8 cellular contexts compared by ENCODE assay signal in the genomic region with DNA sequence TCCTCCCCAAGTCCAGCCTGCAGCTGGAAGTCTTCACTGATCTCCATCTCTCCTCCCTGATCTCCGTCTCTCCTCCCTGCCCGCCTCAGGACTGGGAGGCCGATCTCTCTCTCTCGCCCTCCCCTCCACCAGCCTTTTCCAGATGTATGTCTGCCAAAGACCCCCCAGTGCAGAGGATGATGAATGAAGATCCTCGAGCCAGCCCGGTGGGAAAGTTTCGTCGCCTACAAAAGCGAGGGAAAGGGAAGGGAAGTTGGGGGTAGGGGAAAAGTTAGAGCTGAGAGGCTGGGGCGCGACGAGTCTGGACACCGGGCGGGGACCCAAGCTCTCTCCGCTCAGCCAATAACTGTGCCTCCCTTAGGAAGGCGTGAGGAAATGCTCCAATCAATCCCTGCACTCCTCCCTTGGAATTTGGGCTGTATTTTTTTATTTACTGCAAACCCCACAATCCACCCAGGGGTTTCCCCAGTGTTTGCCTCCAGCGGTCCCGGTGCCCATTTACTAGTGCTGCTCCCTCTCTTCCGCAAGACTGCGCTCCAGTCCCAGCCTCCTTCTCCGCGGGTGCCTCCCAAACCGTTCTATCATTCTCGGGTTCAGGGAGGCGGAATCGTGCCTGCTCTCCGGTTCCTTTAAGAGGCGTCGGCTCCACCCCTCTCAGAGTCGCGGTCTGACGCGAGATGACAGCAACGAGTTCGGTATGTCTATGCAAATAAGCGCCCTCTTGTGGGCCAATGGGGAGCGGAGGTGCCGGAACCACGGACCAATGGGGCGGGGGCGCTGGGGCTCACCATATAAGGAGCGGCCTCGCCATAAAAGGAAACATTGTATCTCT. TPM values are rescaled to one million over a fixed set of nuclear protein-coding genes. Genes with fewer than 3 reads are reported as not detected.
DNase-seq lines count a peak whose midpoint lies in the region; ATAC-seq lines count a peak whose summit lies in the region.

TSS of gene SRF (plus strand) at position 818 of the 832 bp plus-strand sequence. CDS start 388 bp downstream, outside the sequence.

- peak within 1 kb of the TSS; percentile 97 for H3K9ac ChIP-seq in Karpas-422 (ENCODE audit: low read length)

- H3K9me3 ChIP-seq in Karpas-422 (ENCODE audit: low read length) = no peaks in the 10 kb centered on the region

- H3K27ac Mint-ChIP-seq in naive B cell = peak within 1 kb of the TSS; percentile 88 to 99 (median 98)
- H3K27ac Mint-ChIP-seq in stimulated activated memory B cell treated with anti-CD40 and anti-IgM and Interleukin-4, amounts not matched to agents 10 μg/mL and 1 μg/mL and 100 μg/mL, for 72 hours = peak within 1 kb of the TSS; percentile 88

- peaks cover 31% of the 10 kb centered on the region for H3K79me2 ChIP-seq in Karpas-422 (ENCODE audit: low read length)

- H3K27me3 Mint-ChIP-seq in naive B cell = no peaks in the 10 kb centered on the region
- H3K27me3 Mint-ChIP-seq in stimulated activated memory B cell treated with anti-CD40 and anti-IgM and Interleukin-4, amounts not matched to agents 10 μg/mL and 1 μg/mL and 100 μg/mL, for 72 hours = no peaks in the 10 kb centered on the region

- H3K9me3 Mint-ChIP-seq in naive B cell = no peaks in the 10 kb centered on the region
- H3K9me3 Mint-ChIP-seq in stimulated activated memory B cell treated with anti-CD40 and anti-IgM and Interleukin-4, amounts not matched to agents 10 μg/mL and 1 μg/mL and 100 μg/mL, for 72 hours = no peaks in the 10 kb centered on the region

- peak within 1 kb of the TSS; percentile 95 for H3K4me2 ChIP-seq in Karpas-422 (ENCODE audit: low read depth, low read length, poor library complexity, severe bottlenecking)

- H3K27ac ChIP-seq in Karpas-422 (ENCODE audit: low read length) = peak within 1 kb of the TSS; percentile 69

- H3K36me3 ChIP-seq in Karpas-422 (ENCODE audit: insufficient read depth, low read length) = peaks cover 9% of the 10 kb centered on the region; the same call in 1 of the 2 replicates

- peak within 1 kb of the TSS; percentile 61; the same call in 1 of the 2 replicates for H2AFZ ChIP-seq in Karpas-422 (ENCODE audit: low read length)

- H4K20me1 ChIP-seq in Karpas-422 (ENCODE audit: insufficient read depth, low read depth, low read length) = peaks cover 26% of the 10 kb centered on the region

- H3K36me3 Mint-ChIP-seq in naive B cell = no peaks in the 10 kb centered on the region
- H3K36me3 Mint-ChIP-seq in stimulated activated memory B cell treated with anti-CD40 and anti-IgM and Interleukin-4, amounts not matched to agents 10 μg/mL and 1 μg/mL and 100 μg/mL, for 72 hours = peaks cover 6% of the 10 kb centered on the region

- DNase-seq in DMS79 (lab: John Stamatoyannopoulos, UW) = peak; percentile 98
- DNase-seq in Karpas-422 = peak; percentile 100
- DNase-seq in RKO (ENCODE audit: low spot score) = peak; percentile 99
- peak; percentile 96 for DNase-seq in activated T-helper 1 cell treated with Interleukin-2 at 50 U/mL for 16 hours (ENCODE audit: low read depth)
- DNase-seq in fibroblast of gingiva (ENCODE audit: low read depth) = peak; percentile 99
- DNase-seq in naive B cell = peak; percentile 99

- peaks cover 35% of the 10 kb centered on the region for H3K4me1 ChIP-seq in Karpas-422 (ENCODE audit: low read length)

- no peaks in the 10 kb centered on the region for H3K27me3 ChIP-seq in Karpas-422 (ENCODE audit: low read length)

- no peaks in the 10 kb centered on the region for H3K9me2 ChIP-seq in Karpas-422 (replicated peaks; ENCODE audit: insufficient read depth, low read length)

- peak within 1 kb of the TSS; percentile 90 for H3K4me3 ChIP-seq in Karpas-422 (ENCODE audit: low read length)

- H3K4me1 Mint-ChIP-seq in naive B cell = peaks cover 37 to 49% (median 42%) of the 10 kb centered on the region in 3 donors
- peaks cover 42% of the 10 kb centered on the region for H3K4me1 Mint-ChIP-seq in stimulated activated memory B cell treated with anti-CD40 and anti-IgM and Interleukin-4, amounts not matched to agents 10 μg/mL and 1 μg/mL and 100 μg/mL, for 72 hours

- ATAC-seq in GM21786 (IDR thresholded peaks at IDR 0.05; ENCODE audit: unreplicated experiment) (peak; percentile 55), naive B cell (ENCODE audit: low read depth in 2 of 2) (peak; percentile 73 to 75)
- ATAC-seq in stimulated activated memory B cell treated with anti-CD40 and anti-IgM and Interleukin-4, amounts not matched to agents 10 μg/mL and 1 μg/mL and 100 μg/mL, for 72 hours = peak; percentile 86

- H3K4me3 Mint-ChIP-seq in naive B cell = peak within 1 kb of the TSS; percentile 83 to 99 (median 96)
- peak within 1 kb of the TSS; percentile 87 for H3K4me3 Mint-ChIP-seq in stimulated activated memory B cell treated with anti-CD40 and anti-IgM and Interleukin-4, amounts not matched to agents 10 μg/mL and 1 μg/mL and 100 μg/mL, for 72 hours

RNA-seq across cellular contexts. Expression of gene SRF, which starts in this region (rescaled TPM):
- 27.4 and 42.5 TPM in 2 replicates for total RNA-seq in Karpas-422 (2014; rRNA removed; shearing (Covaris generic); ENCODE audit: low replicate concordance)
- 1 to 10 TPM; 2.5 to 5.3 (median 4.7) TPM for polyA plus RNA-seq in naive B cell (ENCODE audit: low read depth in 6 of 6)

Comparison
In these comparisons a context has a peak if more than half of its experiments do, and no peak if none do; other contexts are left out.
1. Peak in every context shown above with its lines: DNase-seq, ATAC-seq, H3K4me3 ChIP-seq and H3K27ac ChIP-seq.